In the genomic region with DNA sequence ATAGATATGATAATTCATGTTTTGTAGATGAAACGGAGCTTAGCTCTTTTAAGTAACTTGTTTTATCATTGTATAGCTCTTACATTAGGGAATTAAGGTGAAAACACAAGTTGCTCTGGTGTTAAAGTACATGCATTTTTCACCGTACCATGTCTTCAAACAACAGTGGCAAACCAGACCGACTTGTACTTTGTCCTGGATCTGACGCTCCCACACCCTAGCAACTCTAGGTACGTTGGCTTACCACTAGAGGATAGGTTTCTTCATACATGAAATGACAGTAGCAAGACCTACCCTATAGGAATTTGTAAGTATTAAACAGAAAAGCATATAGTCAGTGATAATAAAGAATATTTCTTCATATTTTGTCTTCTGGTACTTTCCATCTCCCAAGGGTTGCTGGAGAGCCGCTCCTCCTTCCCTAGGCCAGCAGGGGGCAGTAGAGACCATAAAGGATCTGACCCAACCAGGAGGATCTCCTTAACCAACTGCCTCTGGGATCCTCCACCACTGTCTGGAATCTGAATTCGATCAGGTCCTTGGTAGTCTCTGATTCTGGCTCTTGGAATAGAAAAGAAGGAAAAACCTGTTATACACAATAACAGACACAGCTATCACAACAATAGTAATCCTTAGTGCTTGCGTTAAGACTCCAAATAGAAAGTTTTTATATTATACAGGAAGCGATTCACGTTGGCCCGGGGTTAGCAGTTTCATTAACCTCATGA, we compare ENCODE assay signal across 8 cellular contexts.
DNase-seq lines count a peak whose midpoint lies in the region; ATAC-seq, FAIRE-seq and TF ChIP-seq lines count a peak whose summit lies in the region.

No MANE protein-coding gene starts in this region.

- DNase-seq in ELR (ENCODE audit: low read depth): peak; percentile 66
- peak; percentile 64 to 78 for DNase-seq in Kasumi-1 (lab: John Stamatoyannopoulos, UW)
- peak; percentile 58 for DNase-seq in RPMI7951 (ENCODE audit: low read depth)
- peak; percentile 40 for DNase-seq in bronchial epithelial cell (ENCODE audit: low read depth)
- peak; percentile 53 for DNase-seq in kidney glomerular epithelial cell (lab: John Stamatoyannopoulos, UW)
- peak; percentile 12 for DNase-seq in stimulated activated CD8-positive, alpha-beta memory T cell treated with anti-CD3 and anti-CD28 coated beads, Interleukin-12 subunit alpha, Interleukin-12 subunit beta, amount 100 ng/mL, for 1 hour (ENCODE audit: low read depth)
- no peak for DNase-seq in effector CD4-positive, alpha-beta T cell

- FAIRE-seq in bronchial epithelial cell (lab: Jason Lieb, UNC): no peak

- H3K27me3 ChIP-seq in bronchial epithelial cell (ENCODE audit: control insufficient read depth, insufficient read depth, low read length): no peaks in the 10 kb centered on the region

- H3K36me3 ChIP-seq in bronchial epithelial cell (ENCODE audit: control insufficient read depth, insufficient read depth, low read length): no peaks in the 10 kb centered on the region

- peak; percentile 93 for ATAC-seq in GM21515 (IDR thresholded peaks at IDR 0.05; ENCODE audit: unreplicated experiment)

- no peak overlapping the region for H3K4me3 ChIP-seq in bronchial epithelial cell (ENCODE audit: low read depth, low read length)

- peak; percentile 75 for TF ChIP-seq CTCF in bronchial epithelial cell (IDR thresholded peaks at IDR 0.05; ENCODE audit: insufficient read depth, low read length, severe bottlenecking)
